In genomic region chr3:184757010-184757651, GRCh38 we compare ENCODE assay signal across 8 cellular contexts. TPM values are rescaled to one million over a fixed set of nuclear protein-coding genes. Genes with fewer than 3 reads are reported as not detected.
A peak's percentile ranks its signal among the peaks of the same experiment; 100 is the strongest.
DNase-seq lines count a peak whose midpoint lies in the region; ATAC-seq and TF ChIP-seq lines count a peak whose summit lies in the region.

No MANE protein-coding gene starts in this region.

- CTCF ChIA-PET in Caco-2 (lab: Charles Lee): interaction anchor here (2.7 kb wide), 1 partner anchor 196 kb away, joined by 17 read pairs; the partner anchor contains the start of gene EPHB3
- CTCF ChIA-PET in activated CD4-positive, alpha-beta memory T cell treated with anti-CD3 and anti-CD28 coated beads for 36 hours (lab: Charles Lee): interaction anchor here (1.0 to 1.9 kb wide), 3 partner anchors 21 to 196 kb away, joined by 3 to 7 read pairs (median 4); partner anchors contain the start of gene EPHB3

- no peaks in the 10 kb centered on the region for H3K9me3 ChIP-seq in fibroblast of lung (ENCODE audit: control insufficient read depth, insufficient read depth, low read depth, low read length)
- no peaks in the 10 kb centered on the region for H3K9me3 ChIP-seq in neuron (ENCODE audit: low read length)
- no peaks in the 10 kb centered on the region for H3K9me3 ChIP-seq in Caco-2

- TF ChIP-seq CTCF in AG10803 (conservative IDR thresholded peaks at IDR 0.05; ENCODE audit: low read length) (peak; percentile 4; the same call in 1 of the 2 replicates), fibroblast of lung (conservative IDR thresholded peaks at IDR 0.05 in 1 of 2, IDR thresholded peaks at IDR 0.05 in 1 of 2; ENCODE audit: low read depth in 1 of 2, low read length in 2 of 2) (no peak), Caco-2 (IDR thresholded peaks at IDR 0.05; ENCODE audit: insufficient read depth in 1 of 2, low read depth in 1 of 2, low read length in 1 of 2, severe bottlenecking in 1 of 2, unreplicated experiment in 1 of 2) (no peak)

- no peak for ATAC-seq in GM18907 (IDR thresholded peaks at IDR 0.05; ENCODE audit: unreplicated experiment)

- H3K4me3 ChIP-seq in AG10803 (ENCODE audit: low read length): peak overlapping the region; percentile 34
- peak overlapping the region; percentile 13 to 31 (median 23) for H3K4me3 ChIP-seq in fibroblast of lung (replicated peaks in 1 of 4; ENCODE audit: control extremely low read depth in 1 of 4, insufficient read depth in 1 of 4, low read depth in 3 of 4, low read length in 4 of 4)
- H3K4me3 ChIP-seq in neuron (ENCODE audit: low read length): no peak overlapping the region
- no peak overlapping the region for H3K4me3 ChIP-seq in Caco-2 (ENCODE audit: low read depth, low read length)

- POLR2A ChIA-PET in Caco-2 (lab: Charles Lee): no interaction called here
- POLR2A ChIA-PET in activated CD4-positive, alpha-beta memory T cell treated with anti-CD3 and anti-CD28 coated beads for 36 hours (lab: Charles Lee): no interaction called here

- no peak overlapping the region for H3K9ac ChIP-seq in fibroblast of lung (ENCODE audit: insufficient read depth, low read length)

- peaks cover 8% of the 10 kb centered on the region for H3K4me1 Mint-ChIP-seq in Caco-2 (ENCODE audit: low read depth, unreplicated experiment)
- no peaks in the 10 kb centered on the region for H3K4me1 Mint-ChIP-seq in activated CD4-positive, alpha-beta memory T cell treated with anti-CD3 and anti-CD28 coated beads for 36 hours (ENCODE audit: low read depth)

- H3K36me3 Mint-ChIP-seq in Caco-2 (ENCODE audit: insufficient read depth, unreplicated experiment): no peaks in the 10 kb centered on the region
- H3K36me3 Mint-ChIP-seq in activated CD4-positive, alpha-beta memory T cell treated with anti-CD3 and anti-CD28 coated beads for 36 hours: no peaks in the 10 kb centered on the region

- H3K4me1 ChIP-seq in fibroblast of lung (ENCODE audit: control insufficient read depth, extremely low read depth, insufficient read depth, low read length) (peaks cover 8% of the 10 kb centered on the region), neuron (ENCODE audit: insufficient read depth, low read length) (peaks cover 7% of the 10 kb centered on the region), Caco-2 (peaks cover 5% of the 10 kb centered on the region; the same call in 1 of the 2 replicates)

- no peaks in the 10 kb centered on the region for H3K9me3 Mint-ChIP-seq in Caco-2 (ENCODE audit: unreplicated experiment)
- no peaks in the 10 kb centered on the region for H3K9me3 Mint-ChIP-seq in activated CD4-positive, alpha-beta memory T cell treated with anti-CD3 and anti-CD28 coated beads for 36 hours

- no peaks in the 10 kb centered on the region for H3K36me3 ChIP-seq in fibroblast of lung (ENCODE audit: control insufficient read depth, insufficient read depth, low read length)
- no peaks in the 10 kb centered on the region for H3K36me3 ChIP-seq in neuron (ENCODE audit: insufficient read depth, low read length)
- no peaks in the 10 kb centered on the region for H3K36me3 ChIP-seq in Caco-2 (ENCODE audit: control insufficient read depth, insufficient read depth, low read length)

- DNase-seq in AG10803 (ENCODE audit: low read depth): peak; percentile 88
- peak; percentile 62 for DNase-seq in NCI-H526 treated with DMSO at 0.1 percent for 48 hours (lab: John Stamatoyannopoulos, UW)
- peak; percentile 71 to 96 for DNase-seq in fibroblast of lung (ENCODE audit: low read depth in 2 of 2)
- DNase-seq in A172 (ENCODE audit: low spot score): no peak
- DNase-seq in Caco-2: no peak
- DNase-seq in activated CD4-positive, alpha-beta memory T cell treated with anti-CD3 and anti-CD28 coated beads for 36 hours: no peak

- peak overlapping the region; percentile 58 for H3K27ac ChIP-seq in fibroblast of lung (ENCODE audit: insufficient read depth, low read length)

- H3K4me3 Mint-ChIP-seq in Caco-2 (ENCODE audit: unreplicated experiment): no peak overlapping the region
- H3K4me3 Mint-ChIP-seq in activated CD4-positive, alpha-beta memory T cell treated with anti-CD3 and anti-CD28 coated beads for 36 hours: no peak overlapping the region

- H3K27ac Mint-ChIP-seq in Caco-2 (ENCODE audit: unreplicated experiment): no peak overlapping the region
- H3K27ac Mint-ChIP-seq in activated CD4-positive, alpha-beta memory T cell treated with anti-CD3 and anti-CD28 coated beads for 36 hours: no peak overlapping the region

- H2AFZ ChIP-seq in fibroblast of lung (ENCODE audit: low read length) (peak overlapping the region; percentile 88), neuron (ENCODE audit: low read depth, low read length) (peak overlapping the region; percentile 6)

- no peaks in the 10 kb centered on the region for H3K27me3 ChIP-seq in fibroblast of lung (ENCODE audit: control insufficient read depth, insufficient read depth, low read length)
- H3K27me3 ChIP-seq in neuron (ENCODE audit: insufficient read depth, low read length): peaks cover 4% of the 10 kb centered on the region
- H3K27me3 ChIP-seq in Caco-2 (replicated peaks; ENCODE audit: control insufficient read depth, insufficient read depth, low read length): no peaks in the 10 kb centered on the region

- no peaks in the 10 kb centered on the region for H3K27me3 Mint-ChIP-seq in Caco-2 (ENCODE audit: insufficient read depth, unreplicated experiment)
- H3K27me3 Mint-ChIP-seq in activated CD4-positive, alpha-beta memory T cell treated with anti-CD3 and anti-CD28 coated beads for 36 hours: no peaks in the 10 kb centered on the region

- H3K79me2 ChIP-seq in fibroblast of lung (ENCODE audit: control insufficient read depth, insufficient read depth, low read length): no peaks in the 10 kb centered on the region

- H4K20me1 ChIP-seq in fibroblast of lung (ENCODE audit: control insufficient read depth, extremely low read depth, insufficient read depth, low read length): no peaks in the 10 kb centered on the region

- H3K4me2 ChIP-seq in fibroblast of lung (ENCODE audit: extremely low read depth, insufficient read depth, low read length): peak overlapping the region; percentile 78

- intact Hi-C loops in Caco-2 (cut with micrococcal nuclease; ENCODE audit: unreplicated experiment): no loop called here
- intact Hi-C loops in activated CD4-positive, alpha-beta memory T cell treated with anti-CD3 and anti-CD28 coated beads for 36 hours (cut with micrococcal nuclease): no loop called here

- BruUV-seq in Caco-2 (replicated peaks; lab: Mats Ljungman, UMichigan): no TSS peak

RNA-seq across cellular contexts. Expression of gene MAGEF1, which starts 45.3 kb away (rescaled TPM):
- total RNA-seq in fibroblast of lung: 16.7 and 21.5 TPM in 2 replicates
- 21.0 and 22.6 TPM in 2 replicates for polyA plus RNA-seq in fibroblast of lung
- 26.2 and 26.7 TPM in 2 replicates for polyA plus RNA-seq in fibroblast of lung (2012)
- polyA minus RNA-seq in fibroblast of lung (ENCODE audit: low replicate concordance): 2.4 and 2.7 TPM in 2 replicates
- total RNA-seq in A172 (2014; rRNA removed; shearing (Covaris generic)): 83.9 and 109 TPM in 2 replicates
- 52.2 and 59.1 TPM in 2 replicates for total RNA-seq in Caco-2 (2022)
- total RNA-seq in activated CD4-positive, alpha-beta memory T cell treated with anti-CD3 and anti-CD28 coated beads for 36 hours: 10 to 100 TPM; 20.6 to 22.5 TPM

RNA-seq across cellular contexts. Expression of gene VPS8, which starts 54.8 kb away (rescaled TPM):
- 78.6 and 99.4 TPM in 2 replicates for total RNA-seq in fibroblast of lung
- polyA plus RNA-seq in fibroblast of lung: 21.4 and 24.9 TPM in 2 replicates
- polyA plus RNA-seq in fibroblast of lung (2012): 14.7 and 15.6 TPM in 2 replicates
- polyA minus RNA-seq in fibroblast of lung (ENCODE audit: low replicate concordance): 11.5 and 31.2 TPM in 2 replicates
- total RNA-seq in A172 (2014; rRNA removed; shearing (Covaris generic)): 36.6 and 47.7 TPM in 2 replicates
- total RNA-seq in Caco-2 (2022): 41.7 and 44.7 TPM in 2 replicates
- total RNA-seq in activated CD4-positive, alpha-beta memory T cell treated with anti-CD3 and anti-CD28 coated beads for 36 hours: 10 to 100 TPM; 28.7 to 32.3 TPM

Comparison
In these comparisons a context has a peak if more than half of its experiments do, and no peak if none do; other contexts are left out.
1. DNase-seq: peak in AG10803 (single experiment), NCI-H526 treated with DMSO at 0.1 percent for 48 hours (single experiment) and fibroblast of lung (2 of 2); none in A172 (single experiment), Caco-2 (0 of 2) and activated CD4-positive, alpha-beta memory T cell treated with anti-CD3 and anti-CD28 coated beads for 36 hours (single experiment).
2. H3K4me3 ChIP-seq: peak in AG10803 (single experiment) and fibroblast of lung (4 of 4); none in neuron (single experiment) and Caco-2 (single experiment).